ENCODE assay signal across 27 cellular contexts in genomic region chr14:32900602-32901001, GRCh38. TPM values are rescaled to one million over a fixed set of nuclear protein-coding genes. Genes with fewer than 3 reads are reported as not detected.
"Had no signal": no experiment of that assay in that cellular context is flagged by ENCODE, and none has a peak within 500 bp of the region (broad histone marks: within the 10 kb centered on the region; RNA-seq: fewer than 3 reads in every experiment).

No MANE protein-coding gene starts in this region.

- H3K4me1 ChIP-seq: colonic mucosa, left lung, psoas muscle, upper lobe of left lung had no signal

- H3K27me3 ChIP-seq: colonic mucosa, heart right ventricle, left lung, ovary, sigmoid colon, spleen, tibial nerve, upper lobe of left lung had no signal

- DNase-seq: colonic mucosa; effector CD8-positive, alpha-beta T cell; endodermal cell; foreskin melanocyte; glutamatergic neuron; heart right ventricle; hippocampal formation; left cardiac atrium; left lung; naive thymus-derived CD8-positive, alpha-beta T cell; nephron progenitor cell; nucleus accumbens; ovary; posterior cingulate gyrus; psoas muscle; sigmoid colon; spleen; stimulated activated CD4-positive, alpha-beta T cell treated with anti-CD3 and anti-CD28 coated beads, Interleukin-4, amount 100 ng/mL, for 4 hours; upper lobe of left lung had no signal

- H3K4me3 ChIP-seq: colonic mucosa, heart right ventricle, left lung, ovary, psoas muscle, sigmoid colon, spleen, thoracic aorta, tibial nerve, upper lobe of left lung had no signal

- H3K4me3 Mint-ChIP-seq: dendritic cell treated with granulocyte-macrophage colony-stimulating factor and Interleukin-4, amounts not matched to agents 40 ng/mL and 50 ng/mL, for 4 days; endodermal cell; naive thymus-derived CD8-positive, alpha-beta T cell; nephron progenitor cell; stimulated activated memory B cell treated with anti-CD40 and anti-IgM and Interleukin-4, amounts not matched to agents 10 μg/mL and 1 μg/mL and 100 μg/mL, for 72 hours; stimulated activated naive CD8-positive, alpha-beta T cell treated with anti-CD3 and anti-CD28 coated beads, Interleukin-15, Interleukin-2, amounts not matched to agents 100 ng/mL and 50 ng/mL, for 24 hours had no signal

- H3K36me3 ChIP-seq: colonic mucosa, heart right ventricle, left lung, ovary, sigmoid colon, spleen, thoracic aorta, tibial nerve, upper lobe of left lung had no signal

- H3K36me3 Mint-ChIP-seq: naive thymus-derived CD8-positive, alpha-beta T cell; stimulated activated memory B cell treated with anti-CD40 and anti-IgM and Interleukin-4, amounts not matched to agents 10 μg/mL and 1 μg/mL and 100 μg/mL, for 72 hours had no signal

- H3K27me3 Mint-ChIP-seq: dendritic cell treated with granulocyte-macrophage colony-stimulating factor and Interleukin-4, amounts not matched to agents 40 ng/mL and 50 ng/mL, for 4 days; stimulated activated memory B cell treated with anti-CD40 and anti-IgM and Interleukin-4, amounts not matched to agents 10 μg/mL and 1 μg/mL and 100 μg/mL, for 72 hours; stimulated activated naive CD8-positive, alpha-beta T cell treated with anti-CD3 and anti-CD28 coated beads, Interleukin-15, Interleukin-2, amounts not matched to agents 100 ng/mL and 50 ng/mL, for 24 hours had no signal

- ATAC-seq: esophagus mucosa; heart right ventricle; left cardiac atrium; left lung; naive thymus-derived CD8-positive, alpha-beta T cell; psoas muscle; right cardiac atrium; stimulated activated memory B cell treated with anti-CD40 and anti-IgM and Interleukin-4, amounts not matched to agents 10 μg/mL and 1 μg/mL and 100 μg/mL, for 72 hours had no signal

- H3K27ac ChIP-seq: colonic mucosa, epithelial cell of prostate, heart right ventricle, left lung, ovary, psoas muscle, sigmoid colon, thoracic aorta, tibial nerve, upper lobe of left lung had no signal

- H3K9me3 Mint-ChIP-seq: dendritic cell treated with granulocyte-macrophage colony-stimulating factor and Interleukin-4, amounts not matched to agents 40 ng/mL and 50 ng/mL, for 4 days; endodermal cell; nephron progenitor cell; stimulated activated memory B cell treated with anti-CD40 and anti-IgM and Interleukin-4, amounts not matched to agents 10 μg/mL and 1 μg/mL and 100 μg/mL, for 72 hours; stimulated activated naive CD8-positive, alpha-beta T cell treated with anti-CD3 and anti-CD28 coated beads, Interleukin-15, Interleukin-2, amounts not matched to agents 100 ng/mL and 50 ng/mL, for 24 hours had no signal

- H3K27ac Mint-ChIP-seq: dendritic cell treated with granulocyte-macrophage colony-stimulating factor and Interleukin-4, amounts not matched to agents 40 ng/mL and 50 ng/mL, for 4 days; endodermal cell; naive thymus-derived CD8-positive, alpha-beta T cell; nephron progenitor cell; stimulated activated memory B cell treated with anti-CD40 and anti-IgM and Interleukin-4, amounts not matched to agents 10 μg/mL and 1 μg/mL and 100 μg/mL, for 72 hours; stimulated activated naive CD8-positive, alpha-beta T cell treated with anti-CD3 and anti-CD28 coated beads, Interleukin-15, Interleukin-2, amounts not matched to agents 100 ng/mL and 50 ng/mL, for 24 hours had no signal

- H3K9me3 ChIP-seq: colonic mucosa, heart right ventricle, left lung, ovary, psoas muscle, sigmoid colon, spleen, thoracic aorta, tibial nerve, upper lobe of left lung had no signal

RNA-seq across cellular contexts. Expression of gene NPAS3, which starts 38.1 kb away (rescaled TPM):
- total RNA-seq: naive thymus-derived CD8-positive, alpha-beta T cell had no signal
- polyA plus RNA-seq: naive thymus-derived CD8-positive, alpha-beta T cell had no signal
